ENCODE assay signal across 1 cellular context in genomic region chr12:112116232-112117060, GRCh38.
A peak's percentile ranks its signal among the peaks of the same experiment; 100 is the strongest.
TF ChIP-seq lines count a peak whose summit lies in the region.

No MANE protein-coding gene starts in this region.

TF ChIP-seq in K562, 482 proteins besides CTCF, POLR2A, EP300 and RAD21 (continues in another document):
- TF ChIP-seq HDAC1 (IDR thresholded peaks at IDR 0.05) (peak in 1 of 2 experiments; percentile 72; a peak in 2 of 4 replicates), AFF4 (CRISPR knock-in tag; IDR thresholded peaks at IDR 0.05) (no peak), POLR2AphosphoS2 (IDR thresholded peaks at IDR 0.05; ENCODE audit: low read length) (no peak), BRF1 (IDR thresholded peaks at IDR 0.05; ENCODE audit: borderline replicate concordance, extremely low read depth, insufficient read length) (no peak), SMARCC2 (IDR thresholded peaks at IDR 0.05; ENCODE audit: low read depth) (no peak), GABPA (tag; conservative IDR thresholded peaks at IDR 0.05; ENCODE audit: low read depth) (peak; percentile 47), MECOM (CRISPR knock-in tag; IDR thresholded peaks at IDR 0.05) (no peak), ESRRA (IDR thresholded peaks at IDR 0.05; ENCODE audit: borderline replicate concordance, low read depth) (peak; percentile 20; the same call in 1 of the 2 replicates), JUNB (CRISPR knock-in tag; conservative IDR thresholded peaks at IDR 0.05) (no peak), ZNF121 (CRISPR knock-in tag; conservative IDR thresholded peaks at IDR 0.05) (no peak), CC2D1A (IDR thresholded peaks at IDR 0.05) (no peak), MXI1 (IDR thresholded peaks at IDR 0.05; ENCODE audit: low read depth, low read length) (no peak), NFXL1 (CRISPR knock-in tag; IDR thresholded peaks at IDR 0.05) (no peak; the same call in 1 of the 2 replicates), SAFB (IDR thresholded peaks at IDR 0.05; ENCODE audit: borderline replicate concordance, low read depth, low read length) (no peak), MAFK (IDR thresholded peaks at IDR 0.05; ENCODE audit: low read length) (no peak), TFE3 (CRISPR knock-in tag; IDR thresholded peaks at IDR 0.05) (no peak), KAT8 (IDR thresholded peaks at IDR 0.05; ENCODE audit: low read depth) (no peak), KLF10 (CRISPR knock-in tag; IDR thresholded peaks at IDR 0.05) (no peak), LEF1 (IDR thresholded peaks at IDR 0.05) (peak; percentile 82), TBL1XR1 (IDR thresholded peaks at IDR 0.05; ENCODE audit: low read length in 2 of 2) (0 out of 4 replicates have a peak, but pooled peaks of 1 of the 2 experiments have one; percentile 13), IRF2 (CRISPR knock-in tag; IDR thresholded peaks at IDR 0.05) (no peak), SUPT5H (IDR thresholded peaks at IDR 0.05) (peak; percentile 72), ZEB2 (IDR thresholded peaks at IDR 0.05) (0 out of 2 replicates have a peak, but pooled peaks have one; percentile 64), ZSCAN29 (IDR thresholded peaks at IDR 0.05) (no peak), ARHGAP35 (IDR thresholded peaks at IDR 0.05; ENCODE audit: partially characterized antibody) (no peak), RBM39 (optimal IDR thresholded peaks at IDR 0.05; ENCODE audit: low read depth, low read length) (no peak), XRCC5 (IDR thresholded peaks at IDR 0.05; ENCODE audit: low read depth, low read length) (no peak), TFAM (CRISPR knock-in tag; conservative IDR thresholded peaks at IDR 0.05) (no peak), SLC30A9 (CRISPR knock-in tag; IDR thresholded peaks at IDR 0.05) (no peak), CREBBP (IDR thresholded peaks at IDR 0.05; ENCODE audit: low read depth, low read length) (no peak), HCFC1 (IDR thresholded peaks at IDR 0.05; ENCODE audit: low read depth, low read length) (peak; percentile 6; the same call in 1 of the 2 replicates), CBX1 (IDR thresholded peaks at IDR 0.05; ENCODE audit: low read depth) (no peak), IFI16 (CRISPR knock-in tag; IDR thresholded peaks at IDR 0.05) (0 out of 2 replicates have a peak, but pooled peaks have one; percentile 46), PRPF4 (IDR thresholded peaks at IDR 0.05; ENCODE audit: insufficient read depth, low read depth, low read length, poor library complexity, severe bottlenecking) (no peak), ZNF384 (IDR thresholded peaks at IDR 0.05; ENCODE audit: low read depth, low read length) (no peak), ZNF584 (CRISPR knock-in tag; IDR thresholded peaks at IDR 0.05; ENCODE audit: low read depth) (no peak), NCOR1 (IDR thresholded peaks at IDR 0.05) (no peak), TEAD2 (tag; IDR thresholded peaks at IDR 0.05) (no peak)
- TF ChIP-seq, protein P1, sequence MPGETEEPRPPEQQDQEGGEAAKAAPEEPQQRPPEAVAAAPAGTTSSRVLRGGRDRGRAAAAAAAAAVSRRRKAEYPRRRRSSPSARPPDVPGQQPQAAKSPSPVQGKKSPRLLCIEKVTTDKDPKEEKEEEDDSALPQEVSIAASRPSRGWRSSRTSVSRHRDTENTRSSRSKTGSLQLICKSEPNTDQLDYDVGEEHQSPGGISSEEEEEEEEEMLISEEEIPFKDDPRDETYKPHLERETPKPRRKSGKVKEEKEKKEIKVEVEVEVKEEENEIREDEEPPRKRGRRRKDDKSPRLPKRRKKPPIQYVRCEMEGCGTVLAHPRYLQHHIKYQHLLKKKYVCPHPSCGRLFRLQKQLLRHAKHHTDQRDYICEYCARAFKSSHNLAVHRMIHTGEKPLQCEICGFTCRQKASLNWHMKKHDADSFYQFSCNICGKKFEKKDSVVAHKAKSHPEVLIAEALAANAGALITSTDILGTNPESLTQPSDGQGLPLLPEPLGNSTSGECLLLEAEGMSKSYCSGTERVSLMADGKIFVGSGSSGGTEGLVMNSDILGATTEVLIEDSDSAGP (CRISPR knock-in tag; IDR thresholded peaks at IDR 0.05) = no peak
- TF ChIP-seq, protein P2, sequence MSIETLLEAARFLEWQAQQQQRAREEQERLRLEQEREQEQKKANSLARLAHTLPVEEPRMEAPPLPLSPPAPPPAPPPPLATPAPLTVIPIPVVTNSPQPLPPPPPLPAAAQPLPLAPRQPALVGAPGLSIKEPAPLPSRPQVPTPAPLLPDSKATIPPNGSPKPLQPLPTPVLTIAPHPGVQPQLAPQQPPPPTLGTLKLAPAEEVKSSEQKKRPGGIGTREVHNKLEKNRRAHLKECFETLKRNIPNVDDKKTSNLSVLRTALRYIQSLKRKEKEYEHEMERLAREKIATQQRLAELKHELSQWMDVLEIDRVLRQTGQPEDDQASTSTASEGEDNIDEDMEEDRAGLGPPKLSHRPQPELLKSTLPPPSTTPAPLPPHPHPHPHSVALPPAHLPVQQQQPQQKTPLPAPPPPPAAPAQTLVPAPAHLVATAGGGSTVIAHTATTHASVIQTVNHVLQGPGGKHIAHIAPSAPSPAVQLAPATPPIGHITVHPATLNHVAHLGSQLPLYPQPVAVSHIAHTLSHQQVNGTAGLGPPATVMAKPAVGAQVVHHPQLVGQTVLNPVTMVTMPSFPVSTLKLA (conservative IDR thresholded peaks at IDR 0.05) = peak in 1 of 2 experiments; percentile 34; a peak in 1 of 4 replicates
- TF ChIP-seq, protein P3, sequence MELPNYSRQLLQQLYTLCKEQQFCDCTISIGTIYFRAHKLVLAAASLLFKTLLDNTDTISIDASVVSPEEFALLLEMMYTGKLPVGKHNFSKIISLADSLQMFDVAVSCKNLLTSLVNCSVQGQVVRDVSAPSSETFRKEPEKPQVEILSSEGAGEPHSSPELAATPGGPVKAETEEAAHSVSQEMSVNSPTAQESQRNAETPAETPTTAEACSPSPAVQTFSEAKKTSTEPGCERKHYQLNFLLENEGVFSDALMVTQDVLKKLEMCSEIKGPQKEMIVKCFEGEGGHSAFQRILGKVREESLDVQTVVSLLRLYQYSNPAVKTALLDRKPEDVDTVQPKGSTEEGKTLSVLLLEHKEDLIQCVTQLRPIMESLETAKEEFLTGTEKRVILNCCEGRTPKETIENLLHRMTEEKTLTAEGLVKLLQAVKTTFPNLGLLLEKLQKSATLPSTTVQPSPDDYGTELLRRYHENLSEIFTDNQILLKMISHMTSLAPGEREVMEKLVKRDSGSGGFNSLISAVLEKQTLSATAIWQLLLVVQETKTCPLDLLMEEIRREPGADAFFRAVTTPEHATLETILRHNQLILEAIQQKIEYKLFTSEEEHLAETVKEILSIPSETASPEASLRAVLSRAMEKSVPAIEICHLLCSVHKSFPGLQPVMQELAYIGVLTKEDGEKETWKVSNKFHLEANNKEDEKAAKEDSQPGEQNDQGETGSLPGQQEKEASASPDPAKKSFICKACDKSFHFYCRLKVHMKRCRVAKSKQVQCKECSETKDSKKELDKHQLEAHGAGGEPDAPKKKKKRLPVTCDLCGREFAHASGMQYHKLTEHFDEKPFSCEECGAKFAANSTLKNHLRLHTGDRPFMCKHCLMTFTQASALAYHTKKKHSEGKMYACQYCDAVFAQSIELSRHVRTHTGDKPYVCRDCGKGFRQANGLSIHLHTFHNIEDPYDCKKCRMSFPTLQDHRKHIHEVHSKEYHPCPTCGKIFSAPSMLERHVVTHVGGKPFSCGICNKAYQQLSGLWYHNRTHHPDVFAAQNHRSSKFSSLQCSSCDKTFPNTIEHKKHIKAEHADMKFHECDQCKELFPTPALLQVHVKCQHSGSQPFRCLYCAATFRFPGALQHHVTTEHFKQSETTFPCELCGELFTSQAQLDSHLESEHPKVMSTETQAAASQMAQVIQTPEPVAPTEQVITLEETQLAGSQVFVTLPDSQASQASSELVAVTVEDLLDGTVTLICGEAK (IDR thresholded peaks at IDR 0.05) = 0 out of 2 replicates have a peak, but pooled peaks have one; percentile 26
- TF ChIP-seq, protein P3 (CRISPR knock-in tag; IDR thresholded peaks at IDR 0.05) = no peak
- TF ChIP-seq, protein P4, sequence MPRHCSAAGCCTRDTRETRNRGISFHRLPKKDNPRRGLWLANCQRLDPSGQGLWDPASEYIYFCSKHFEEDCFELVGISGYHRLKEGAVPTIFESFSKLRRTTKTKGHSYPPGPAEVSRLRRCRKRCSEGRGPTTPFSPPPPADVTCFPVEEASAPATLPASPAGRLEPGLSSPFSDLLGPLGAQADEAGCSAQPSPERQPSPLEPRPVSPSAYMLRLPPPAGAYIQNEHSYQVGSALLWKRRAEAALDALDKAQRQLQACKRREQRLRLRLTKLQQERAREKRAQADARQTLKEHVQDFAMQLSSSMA (CRISPR knock-in tag; IDR thresholded peaks at IDR 0.05) = 0 out of 2 replicates have a peak, but pooled peaks have one; percentile 36
- TF ChIP-seq, protein P5, sequence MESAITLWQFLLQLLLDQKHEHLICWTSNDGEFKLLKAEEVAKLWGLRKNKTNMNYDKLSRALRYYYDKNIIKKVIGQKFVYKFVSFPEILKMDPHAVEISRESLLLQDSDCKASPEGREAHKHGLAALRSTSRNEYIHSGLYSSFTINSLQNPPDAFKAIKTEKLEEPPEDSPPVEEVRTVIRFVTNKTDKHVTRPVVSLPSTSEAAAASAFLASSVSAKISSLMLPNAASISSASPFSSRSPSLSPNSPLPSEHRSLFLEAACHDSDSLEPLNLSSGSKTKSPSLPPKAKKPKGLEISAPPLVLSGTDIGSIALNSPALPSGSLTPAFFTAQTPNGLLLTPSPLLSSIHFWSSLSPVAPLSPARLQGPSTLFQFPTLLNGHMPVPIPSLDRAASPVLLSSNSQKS (CRISPR knock-in tag; IDR thresholded peaks at IDR 0.05) = no peak
